In genomic region chrX:109600114-109600710, GRCh38 we compare ENCODE assay signal across 1 cellular context.
TF ChIP-seq lines count a peak whose summit lies in the region.

No MANE protein-coding gene starts in this region.

TF ChIP-seq in GM23338, 12 proteins besides CTCF, POLR2A, EP300 and RAD21 (continued from another document):
- TF ChIP-seq ZNF462 (CRISPR knock-in tag; IDR thresholded peaks at IDR 0.05) (no peak), EZH2phosphoT487 (IDR thresholded peaks at IDR 0.05; ENCODE audit: unreplicated experiment) (no peak), NANOG (IDR thresholded peaks at IDR 0.05; ENCODE audit: borderline replicate concordance) (no peak), ZNF114 (CRISPR knock-in tag; IDR thresholded peaks at IDR 0.05) (no peak), POLR2AphosphoS5 (IDR thresholded peaks at IDR 0.05; ENCODE audit: low read depth) (no peak), STAT1 (IDR thresholded peaks at IDR 0.05; ENCODE audit: unreplicated experiment) (no peak), EZH2 (IDR thresholded peaks at IDR 0.05; ENCODE audit: low read depth, unreplicated experiment) (no peak), CREB1 (CRISPR knock-in tag; IDR thresholded peaks at IDR 0.05; ENCODE audit: low read depth) (no peak)
